ENCODE assay signal across 10 cellular contexts in the genomic region with DNA sequence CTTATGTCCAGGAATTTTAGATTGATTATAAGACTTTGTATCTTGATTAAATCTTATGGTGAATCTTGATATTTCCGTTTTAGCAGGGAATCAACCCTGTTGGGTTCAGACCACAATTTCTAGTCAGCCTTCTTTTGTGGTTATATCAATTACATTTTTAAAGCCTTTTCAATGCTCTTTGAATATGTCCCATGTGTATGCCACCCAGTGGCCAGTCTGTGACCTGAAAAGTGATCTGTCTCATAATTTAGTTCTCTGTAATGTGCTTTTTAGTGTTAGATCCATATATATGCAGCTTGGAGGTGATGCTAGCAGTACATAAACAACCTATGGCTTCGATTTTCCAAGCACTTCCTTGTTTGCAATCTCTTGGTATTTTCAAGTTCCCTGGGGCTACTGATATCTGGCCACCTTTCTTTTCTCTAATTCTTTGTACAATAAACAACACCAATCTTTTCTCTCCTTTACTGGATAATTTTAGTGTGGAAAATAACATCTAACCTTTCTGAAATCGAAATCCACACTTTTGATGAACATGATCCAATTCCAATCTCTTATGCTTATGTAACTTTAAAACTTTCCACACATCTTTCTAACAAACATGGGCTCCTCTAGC. TPM values are rescaled to one million over a fixed set of nuclear protein-coding genes. Genes with fewer than 3 reads are reported as not detected.
DNase-seq lines count a peak whose midpoint lies in the region; ATAC-seq, FAIRE-seq and TF ChIP-seq lines count a peak whose summit lies in the region.
"Had no signal": no experiment of that assay in that cellular context is flagged by ENCODE, and none has a peak within 500 bp of the region (broad histone marks: within the 10 kb centered on the region; RNA-seq: fewer than 3 reads in every experiment).

No MANE protein-coding gene starts in this region.

- DNase-seq in activated naive CD4-positive, alpha-beta T cell treated with anti-CD3 and anti-CD28 coated beads, Interleukin-2, amount 10 ng/mL, durations not matched to agents 7 days and 5 days, result peak; percentile 45
- DNase-seq in activated naive CD4-positive, alpha-beta T cell treated with anti-CD3 and anti-CD28 coated beads, Interleukin-2, amount 50 U/mL, for 16 hours, result no peak
- peak; percentile 37 for DNase-seq in MV-4-11 (lab: John Stamatoyannopoulos, UW)
- no peak for DNase-seq in endodermal cell
- peak; percentile 10 for DNase-seq in small intestine
- DNase-seq in T1000 (lab: John Stamatoyannopoulos, UW), result no peak
- DNase-seq in gastrocnemius medialis, result no peak
- DNase-seq in NCI-H446 treated with DMSO at 0.1 percent for 48 hours (lab: John Stamatoyannopoulos, UW), result no peak
- DNase-seq: effector CD4-positive, alpha-beta T cell; ovary had no signal

- peaks cover 4% of the 10 kb centered on the region for H3K4me1 Mint-ChIP-seq in activated naive CD4-positive, alpha-beta T cell treated with anti-CD3 and anti-CD28 coated beads, Interleukin-2, amount 10 ng/mL, durations not matched to agents 7 days and 5 days
- H3K4me1 Mint-ChIP-seq in endodermal cell, result peaks cover 7% of the 10 kb centered on the region

- H3K27ac ChIP-seq in endodermal cell (ENCODE audit: low read depth, low read length), result no peak overlapping the region
- H3K27ac ChIP-seq in small intestine (ENCODE audit: low read depth in 1 of 2, low read length in 1 of 2), result no peak overlapping the region
- H3K27ac ChIP-seq in gastrocnemius medialis, result no peak overlapping the region
- H3K27ac ChIP-seq: ovary had no signal

- H3K9me3 Mint-ChIP-seq in activated naive CD4-positive, alpha-beta T cell treated with anti-CD3 and anti-CD28 coated beads, Interleukin-2, amount 10 ng/mL, durations not matched to agents 7 days and 5 days, result no peaks in the 10 kb centered on the region
- no peaks in the 10 kb centered on the region for H3K9me3 Mint-ChIP-seq in endodermal cell

- no peak for TF ChIP-seq POLR2A in gastrocnemius medialis (IDR thresholded peaks at IDR 0.05)

- in situ Hi-C loops in gastrocnemius medialis (cut with MboI; ENCODE audit: low sequenced_read_pairs in 4 of 4), result no loop called here

- no peak overlapping the region for H3K9ac ChIP-seq in endodermal cell (ENCODE audit: extremely low read depth, low read length, poor library complexity, severe bottlenecking)

- 74% methylated on average over 3 of the region's 3 CpGs; no CpG with 5 or more reads in 1 of the 2 experiments for WGBS in endodermal cell (ENCODE audit: insufficient coverage in 1 of 2, insufficient read length in 1 of 2), 2 experiments
- WGBS in small intestine, 3 donors, result 45 to 58% (median 46%) methylated on average over 3 of the region's 3 CpGs

- H3K4me3 ChIP-seq in endodermal cell (ENCODE audit: low read length), result no peak overlapping the region
- H3K4me3 ChIP-seq in small intestine (ENCODE audit: low read depth in 1 of 2, low read length in 2 of 2), result no peak overlapping the region
- no peak overlapping the region for H3K4me3 ChIP-seq in gastrocnemius medialis
- H3K4me3 ChIP-seq: ovary had no signal

- intact Hi-C loops in gastrocnemius medialis (cut with DNase I; ENCODE audit: low total_unique reads), result loop anchor here (2.0 kb wide), 1 partner anchor 94 kb away; no protein-coding TSS in a partner anchor

- H3K4me1 ChIP-seq in endodermal cell (ENCODE audit: control insufficient read depth, insufficient read depth, low read length) (peaks cover 5% of the 10 kb centered on the region), small intestine (ENCODE audit: control insufficient read depth in 2 of 2, insufficient read depth in 1 of 2, low read depth in 1 of 2, low read length in 1 of 2) (no peaks in the 10 kb centered on the region), gastrocnemius medialis (no peaks in the 10 kb centered on the region)

- FAIRE-seq in small intestine (lab: Jason Lieb, UNC), result no peak

- CTCF ChIA-PET in activated naive CD4-positive, alpha-beta T cell treated with anti-CD3 and anti-CD28 coated beads, Interleukin-2, amount 10 ng/mL, durations not matched to agents 7 days and 5 days (lab: Charles Lee), result interaction anchor here (0.9 to 1.4 kb wide), 3 partner anchors 10 to 32 kb away, joined by 3 to 4 read pairs (median 4); no protein-coding TSS in a partner anchor

- H3K36me3 Mint-ChIP-seq in activated naive CD4-positive, alpha-beta T cell treated with anti-CD3 and anti-CD28 coated beads, Interleukin-2, amount 10 ng/mL, durations not matched to agents 7 days and 5 days, result no peaks in the 10 kb centered on the region
- no peaks in the 10 kb centered on the region for H3K36me3 Mint-ChIP-seq in endodermal cell (ENCODE audit: low read depth)

- no peak overlapping the region for H3K27ac Mint-ChIP-seq in activated naive CD4-positive, alpha-beta T cell treated with anti-CD3 and anti-CD28 coated beads, Interleukin-2, amount 10 ng/mL, durations not matched to agents 7 days and 5 days
- H3K27ac Mint-ChIP-seq in endodermal cell, result no peak overlapping the region

- H3K9me3 ChIP-seq in endodermal cell (ENCODE audit: control insufficient read depth, low read length) (no peaks in the 10 kb centered on the region), small intestine (ENCODE audit: control insufficient read depth, low read depth) (no peaks in the 10 kb centered on the region), gastrocnemius medialis (no peaks in the 10 kb centered on the region)
- H3K9me3 ChIP-seq: ovary had no signal

- H3K4me3 Mint-ChIP-seq in activated naive CD4-positive, alpha-beta T cell treated with anti-CD3 and anti-CD28 coated beads, Interleukin-2, amount 10 ng/mL, durations not matched to agents 7 days and 5 days, result no peak overlapping the region
- H3K4me3 Mint-ChIP-seq in endodermal cell, result no peak overlapping the region

- TF ChIP-seq CTCF in endodermal cell (conservative IDR thresholded peaks at IDR 0.05), result peak; percentile 71
- peak in 1 of 5 experiments; percentile 24 for TF ChIP-seq CTCF in gastrocnemius medialis (IDR thresholded peaks at IDR 0.05 in 4 of 5, conservative IDR thresholded peaks at IDR 0.05 in 1 of 5)

- H3K36me3 ChIP-seq in endodermal cell (ENCODE audit: control insufficient read depth, insufficient read depth, low read length) (no peaks in the 10 kb centered on the region), small intestine (ENCODE audit: control insufficient read depth in 2 of 2, insufficient read depth in 2 of 2, low read length in 2 of 2) (no peaks in the 10 kb centered on the region), gastrocnemius medialis (no peaks in the 10 kb centered on the region)
- H3K36me3 ChIP-seq: ovary had no signal

- no peaks in the 10 kb centered on the region for H3K27me3 ChIP-seq in endodermal cell (ENCODE audit: control insufficient read depth, insufficient read depth, low read length, poor library complexity, severe bottlenecking)
- H3K27me3 ChIP-seq in small intestine (ENCODE audit: control insufficient read depth in 2 of 2, insufficient read depth in 2 of 2, low read length in 2 of 2), result no peaks in the 10 kb centered on the region
- no peaks in the 10 kb centered on the region for H3K27me3 ChIP-seq in gastrocnemius medialis
- H3K27me3 ChIP-seq: ovary had no signal

- peaks cover 20% of the 10 kb centered on the region for H3K27me3 Mint-ChIP-seq in activated naive CD4-positive, alpha-beta T cell treated with anti-CD3 and anti-CD28 coated beads, Interleukin-2, amount 10 ng/mL, durations not matched to agents 7 days and 5 days
- no peaks in the 10 kb centered on the region for H3K27me3 Mint-ChIP-seq in endodermal cell (ENCODE audit: insufficient read depth)

- ATAC-seq in gastrocnemius medialis, result no peak

RNA-seq across cellular contexts. Expression of gene PDE8B, which starts 28.8 kb away (rescaled TPM):
- total RNA-seq in endodermal cell (under 1 TPM; 0.20 to 0.51 TPM), gastrocnemius medialis (1 to 10 TPM in 1 of 4 donors, under 1 TPM in 2, not detected in 1; 0.16 to 1.3 (median 0.71) TPM)
- polyA plus RNA-seq in endodermal cell (2013, experiment 1 of 2), result 0.68 TPM
- 0.50 TPM for polyA plus RNA-seq in endodermal cell (2013, experiment 2 of 2)
- 1 to 10 TPM in 1 of 3 donors, under 1 TPM in 2; 0.22 to 1.2 (median 0.81) TPM for polyA plus RNA-seq in small intestine

Comparison
In these comparisons a context has a peak if more than half of its experiments do, and no peak if none do; other contexts are left out.
1. DNase-seq: peak in activated naive CD4-positive, alpha-beta T cell treated with anti-CD3 and anti-CD28 coated beads, Interleukin-2, amount 10 ng/mL, durations not matched to agents 7 days and 5 days (single experiment), MV-4-11 (single experiment) and small intestine (single experiment); none in activated naive CD4-positive, alpha-beta T cell treated with anti-CD3 and anti-CD28 coated beads, Interleukin-2, amount 50 U/mL, for 16 hours (single experiment), endodermal cell (single experiment), T1000 (single experiment), gastrocnemius medialis (0 of 2) and NCI-H446 treated with DMSO at 0.1 percent for 48 hours (single experiment).